ENCODE assay signal across 8 cellular contexts in the genomic region with DNA sequence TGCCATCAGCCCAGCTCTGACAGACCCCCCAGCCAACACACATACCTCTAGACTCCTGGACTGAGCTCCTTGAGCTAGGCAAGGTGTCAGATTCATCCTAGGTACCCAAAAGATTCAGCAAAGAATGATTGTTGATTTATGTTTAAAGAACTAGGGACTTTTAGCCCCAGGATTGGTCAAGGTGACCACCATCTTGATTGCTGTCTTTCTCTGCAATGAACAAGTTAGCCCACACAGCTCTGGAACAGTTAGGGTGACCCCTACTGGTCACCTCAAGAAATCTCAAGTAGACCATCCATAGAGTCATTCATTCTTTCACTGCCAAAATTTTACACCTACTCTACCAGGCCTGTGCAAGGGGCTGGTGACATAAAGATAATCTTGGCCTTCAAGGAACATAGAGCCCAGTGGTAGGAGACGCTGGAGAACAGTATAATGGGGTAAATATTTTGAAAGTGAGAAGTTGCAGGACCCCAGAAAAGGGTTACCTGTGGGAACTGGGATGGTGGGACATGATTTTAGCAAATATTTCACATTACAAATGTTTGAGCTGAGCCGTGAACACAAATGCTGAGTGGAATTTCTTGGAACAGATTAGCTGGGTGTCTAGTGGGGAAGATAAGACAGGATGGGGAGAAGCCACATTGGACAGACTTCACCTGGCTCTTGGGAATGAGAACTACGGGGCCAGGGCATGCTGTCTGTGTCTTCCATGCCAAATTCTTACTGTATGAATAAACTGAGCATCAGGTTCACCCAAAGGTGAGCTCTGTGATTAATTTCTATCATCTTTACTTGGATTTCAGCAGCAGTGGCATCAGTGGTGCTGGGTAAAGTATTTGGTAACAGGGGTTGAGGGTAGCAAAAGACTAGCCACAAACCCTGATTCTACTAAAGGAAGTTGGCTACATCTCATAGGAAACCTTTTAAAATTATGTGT. TPM values are rescaled to one million over a fixed set of nuclear protein-coding genes. Genes with fewer than 3 reads are reported as not detected.
A peak's percentile ranks its signal among the peaks of the same experiment; 100 is the strongest.
DNase-seq lines count a peak whose midpoint lies in the region; ATAC-seq and TF ChIP-seq lines count a peak whose summit lies in the region.

No MANE protein-coding gene starts in this region.

- in situ Hi-C loops in IMR-90 (cut with MboI; ENCODE audit: low sequenced_read_pairs): loop anchor here (10.0 kb wide), 1 partner anchor 250 kb away; no protein-coding TSS in a partner anchor

- no peak overlapping the region for H3K4me2 ChIP-seq in IMR-90 (ENCODE audit: low read depth, low read length)

- dilution Hi-C loops in IMR-90 (cut with HindIII; ENCODE audit: low sequenced_read_pairs, unreplicated experiment): no loop called here

- TF ChIP-seq CTCF in BE2C (IDR thresholded peaks at IDR 0.05; ENCODE audit: low read depth, low read length) (peak; percentile 69), IMR-90 (conservative IDR thresholded peaks at IDR 0.05; ENCODE audit: low read depth, low read length) (peak; percentile 61), RWPE2 (IDR thresholded peaks at IDR 0.05; ENCODE audit: poor library complexity, severe bottlenecking) (peak; percentile 61)

- H4K91ac ChIP-seq in IMR-90 (ENCODE audit: insufficient read depth, low read depth, low read length): peak overlapping the region; percentile 80

- H2AFZ ChIP-seq in IMR-90 (replicated peaks; ENCODE audit: low read length, poor library complexity): no peak overlapping the region

- POLR2A ChIA-PET in IMR-90 (lab: Charles Lee; ENCODE audit: unreplicated experiment): no interaction called here

- peak overlapping the region; percentile 94 for H2BK5ac ChIP-seq in IMR-90 (ENCODE audit: low read depth, low read length, poor library complexity, severe bottlenecking)

- H3K4ac ChIP-seq in IMR-90 (ENCODE audit: low read depth, low read length): peak overlapping the region; percentile 99

- H3K27ac Mint-ChIP-seq in central memory CD8-positive, alpha-beta T cell (ENCODE audit: low read depth): no peak overlapping the region

- no peaks in the 10 kb centered on the region for H3K9me3 Mint-ChIP-seq in central memory CD8-positive, alpha-beta T cell

- CTCF ChIA-PET in IMR-90 (lab: Yijun Ruan, JAX): interaction anchor here (1.2 kb wide), 1 partner anchor 11 kb away, joined by 3 read pairs; no protein-coding TSS in a partner anchor

- peak; percentile 19 for DNase-seq in BE2C
- peak; percentile 67 for DNase-seq in IMR-90
- no peak for DNase-seq in RWPE2 (ENCODE audit: low spot score)
- peak in 1 of 2 donors; percentile 18 for DNase-seq in central memory CD8-positive, alpha-beta T cell (ENCODE audit: low spot score in 2 of 2)
- peak; percentile 70 for DNase-seq in kidney tubule cell (ENCODE audit: low spot score)
- DNase-seq in posterior vena cava (ENCODE audit: low spot score): no peak

- H2BK15ac ChIP-seq in IMR-90 (ENCODE audit: low read depth, low read length): peak overlapping the region; percentile 97; the same call in 2 of the 3 replicates

- WGBS in IMR-90 (ENCODE audit: extremely low coverage in 2 of 2, insufficient read length in 1 of 2), 2 experiments: no CpG with 5 or more reads among the region's 3 CpGs

- ATAC-seq in GM18502 (IDR thresholded peaks at IDR 0.05; ENCODE audit: poor library complexity, unreplicated experiment): peak; percentile 53
- peak; percentile 28; the same call in 1 of the 2 replicates for ATAC-seq in IMR-90 (ENCODE audit: low read depth)
- ATAC-seq in RWPE2 (ENCODE audit: low read depth): peak; percentile 56
- peak; percentile 67 for ATAC-seq in central memory CD8-positive, alpha-beta T cell (replicated peaks; ENCODE audit: extremely low read depth, poor library complexity, severe bottlenecking)

- H3K27ac ChIP-seq in IMR-90 (ENCODE audit: insufficient read depth, low read length): peak overlapping the region; percentile 29; the same call in 1 of the 2 replicates
- peak overlapping the region; percentile 28 for H3K27ac ChIP-seq in RWPE2 (ENCODE audit: poor library complexity, severe bottlenecking)
- peak overlapping the region; percentile 53 for H3K27ac ChIP-seq in stomach smooth muscle (ENCODE audit: low read length)

- peak overlapping the region; percentile 62 for H2AK5ac ChIP-seq in IMR-90 (ENCODE audit: low read depth, low read length)

- peak overlapping the region; percentile 95 to 98; a peak in 3 of 4 replicates for H4K8ac ChIP-seq in IMR-90 (ENCODE audit: low read depth in 2 of 2, low read length in 2 of 2)

- TF ChIP-seq POLR2A in IMR-90 (IDR thresholded peaks at IDR 0.05; ENCODE audit: low read depth, low read length): no peak

- H2BK20ac ChIP-seq in IMR-90 (ENCODE audit: low read depth, low read length): peak overlapping the region; percentile 61

- no peaks in the 10 kb centered on the region for H4K20me1 ChIP-seq in IMR-90 (ENCODE audit: insufficient read depth, low read length)

- peak overlapping the region; percentile 66; the same call in 1 of the 2 replicates for H3K18ac ChIP-seq in IMR-90 (ENCODE audit: low read depth, low read length)

- H3K9ac ChIP-seq in IMR-90 (ENCODE audit: low read depth, low read length): no peak overlapping the region
- no peak overlapping the region for H3K9ac ChIP-seq in stomach smooth muscle (ENCODE audit: low read length in 2 of 2)

- peak overlapping the region; percentile 94 for H3K14ac ChIP-seq in IMR-90 (replicated peaks; ENCODE audit: low read depth, low read length)

- peak overlapping the region; percentile 89 for H3K23ac ChIP-seq in IMR-90 (ENCODE audit: low read depth, low read length)

- H3K4me1 ChIP-seq in BE2C (0 out of 2 replicates have a peak, but pooled peaks cover 3% of the 10 kb centered on the region), IMR-90 (ENCODE audit: control insufficient read depth, insufficient read depth, low read length) (peaks cover 47% of the 10 kb centered on the region), RWPE2 (ENCODE audit: insufficient read depth, poor library complexity, severe bottlenecking) (peaks cover 26% of the 10 kb centered on the region), stomach smooth muscle (ENCODE audit: control insufficient read depth, insufficient read depth, low read length) (peaks cover 84% of the 10 kb centered on the region)

- H3K27me3 Mint-ChIP-seq in central memory CD8-positive, alpha-beta T cell: no peaks in the 10 kb centered on the region

- H3K27me3 ChIP-seq in BE2C (no peaks in the 10 kb centered on the region), IMR-90 (ENCODE audit: control insufficient read depth, insufficient read depth, low read length) (no peaks in the 10 kb centered on the region), RWPE2 (ENCODE audit: insufficient read depth, poor library complexity, severe bottlenecking) (no peaks in the 10 kb centered on the region), stomach smooth muscle (ENCODE audit: control insufficient read depth in 1 of 2, insufficient read depth in 2 of 2, low read length in 2 of 2) (no peaks in the 10 kb centered on the region)

- no peak overlapping the region for H3K56ac ChIP-seq in IMR-90 (ENCODE audit: extremely low read depth, insufficient read depth, low read length)

- peaks cover 28 to 92% of the 10 kb centered on the region in 2 experiments for H3K79me1 ChIP-seq in IMR-90 (ENCODE audit: low read depth in 1 of 2, low read length in 2 of 2)

- no peak overlapping the region for H2AK9ac ChIP-seq in IMR-90 (replicated peaks; ENCODE audit: low read depth, low read length, poor library complexity)

- peak overlapping the region; percentile 82 for H4K5ac ChIP-seq in IMR-90 (ENCODE audit: low read depth, low read length)

- H3K36me3 Mint-ChIP-seq in central memory CD8-positive, alpha-beta T cell (ENCODE audit: insufficient read depth): peaks cover 1% of the 10 kb centered on the region

- H3K4me3 ChIP-seq in BE2C (ENCODE audit: low read depth, low read length) (no peak overlapping the region), IMR-90 (ENCODE audit: insufficient read depth, low read depth, low read length) (no peak overlapping the region), RWPE2 (ENCODE audit: severe bottlenecking) (no peak overlapping the region), stomach smooth muscle (ENCODE audit: low read length in 2 of 2) (no peak overlapping the region)

- no peak overlapping the region for H3K4me3 Mint-ChIP-seq in central memory CD8-positive, alpha-beta T cell

- peak overlapping the region; percentile 99 for H2BK120ac ChIP-seq in IMR-90 (ENCODE audit: low read depth, low read length)

- H3K9me3 ChIP-seq in BE2C: no peaks in the 10 kb centered on the region
- no peaks in the 10 kb centered on the region for H3K9me3 ChIP-seq in IMR-90 (ENCODE audit: control insufficient read depth, insufficient read depth, low read length)
- H3K9me3 ChIP-seq in RWPE2 (ENCODE audit: severe bottlenecking): no peaks in the 10 kb centered on the region
- H3K9me3 ChIP-seq in stomach smooth muscle (ENCODE audit: control insufficient read depth in 2 of 2, low read length in 2 of 2): no peaks in the 10 kb centered on the region

- peak; percentile 77 for TF ChIP-seq RAD21 in IMR-90 (IDR thresholded peaks at IDR 0.05; ENCODE audit: low read length)

- peaks cover 49% of the 10 kb centered on the region for H3K9me1 ChIP-seq in IMR-90 (ENCODE audit: insufficient read depth, low read length)

- peaks cover 6% of the 10 kb centered on the region for H3K4me1 Mint-ChIP-seq in central memory CD8-positive, alpha-beta T cell

- H3K36me3 ChIP-seq in BE2C (no peaks in the 10 kb centered on the region), IMR-90 (ENCODE audit: control insufficient read depth, insufficient read depth, low read length) (peaks cover 29% of the 10 kb centered on the region), RWPE2 (ENCODE audit: low read depth) (no peaks in the 10 kb centered on the region), stomach smooth muscle (ENCODE audit: control insufficient read depth in 2 of 2, insufficient read depth in 2 of 2, low read length in 2 of 2) (peaks cover 6 to 7% of the 10 kb centered on the region in 2 donors)

- intact Hi-C loops in IMR-90 (cut with micrococcal nuclease): loop anchor here (1.0 to 5.0 kb wide), 4 partner anchors 81 to 248 kb away; no protein-coding TSS in a partner anchor
- intact Hi-C loops in posterior vena cava (cut with DNase I): no loop called here

- BruUV-seq in IMR-90 (replicated peaks; lab: Mats Ljungman, UMichigan): no TSS peak

TF ChIP-seq in IMR-90, 13 proteins besides CTCF, POLR2A, EP300 and RAD21:
- TF ChIP-seq SMC3 (IDR thresholded peaks at IDR 0.05; ENCODE audit: low read depth, low read length) (peak; percentile 59), CEBPB (IDR thresholded peaks at IDR 0.05; ENCODE audit: low read depth, low read length) (no peak)

RNA-seq across cellular contexts. Expression of a gene that starts 39.1 kb away (rescaled TPM):
- 0.43 TPM for polyA plus RNA-seq in BE2C (2012; ENCODE audit: insufficient read depth, insufficient read length, low read depth)
- total RNA-seq in IMR-90 (2012; rRNA removed) (21.1 and 25.8 TPM in 2 replicates), posterior vena cava (100 to 1,000 TPM; 348 to 366 TPM)
- polyA plus RNA-seq in IMR-90 (2012; rRNA removed): 17.6 and 19.4 TPM in 2 replicates
- polyA plus RNA-seq in IMR-90 (2012; cell fraction: cytosol; rRNA removed): 8.5 and 8.6 TPM in 2 replicates
- polyA plus RNA-seq in IMR-90 (2012; cell fraction: nucleus; rRNA removed; ENCODE audit: low replicate concordance): 37.6 and 104 TPM in 2 replicates

Comparison
In these comparisons a context has a peak if more than half of its experiments do, and no peak if none do; other contexts are left out.
1. DNase-seq: peak in BE2C (single experiment), IMR-90 (single experiment) and kidney tubule cell (single experiment); none in RWPE2 (single experiment) and posterior vena cava (single experiment).
2. RNA of a gene that starts 39.1 kb away (total RNA-seq): 348 to 366 TPM in posterior vena cava; 21.1 to 25.8 TPM in IMR-90; every median in the first group is over 10 times any median in the second.
3. Peak in every context shown above with its lines, with median percentiles within 50 percentile points of each other: CTCF ChIP-seq, ATAC-seq and H3K27ac ChIP-seq.